Comparison of ENCODE assay signal across 8 cellular contexts in the genomic region with DNA sequence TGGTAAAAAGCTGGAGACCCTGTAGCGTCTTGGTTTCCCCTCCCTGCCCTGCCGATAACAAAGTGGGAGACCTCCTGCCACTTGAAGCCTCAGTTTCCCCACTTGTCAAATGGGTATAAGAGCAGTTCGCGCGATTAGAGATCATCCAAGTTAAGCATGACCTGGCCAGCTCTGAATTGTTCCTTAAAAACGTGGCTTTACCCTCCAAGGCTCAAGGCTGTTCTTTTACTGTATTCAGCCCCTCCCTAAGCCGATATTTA. TPM values are rescaled to one million over a fixed set of nuclear protein-coding genes. Genes with fewer than 3 reads are reported as not detected.
DNase-seq lines count a peak whose midpoint lies in the region; ATAC-seq and TF ChIP-seq lines count a peak whose summit lies in the region.

No MANE protein-coding gene starts in this region.

- H3K27ac Mint-ChIP-seq in T-helper 1 cell treated with Interleukin-12 subunit alpha and Interleukin-12 subunit beta and Interleukin-4 antibody, amounts not matched to agents 30 μg/mL and 1 μg/mL, for 36 hours: peak overlapping the region; percentile 89
- H3K27ac Mint-ChIP-seq in T-helper 17 cell: peak overlapping the region; percentile 95

- peak overlapping the region; percentile 96 for H3K4me2 ChIP-seq in smooth muscle cell

- H3F3A ChIP-seq in smooth muscle cell (ENCODE audit: low read depth): peaks cover 8% of the 10 kb centered on the region

- H3K36me3 Mint-ChIP-seq in T-helper 1 cell treated with Interleukin-12 subunit alpha and Interleukin-12 subunit beta and Interleukin-4 antibody, amounts not matched to agents 30 μg/mL and 1 μg/mL, for 36 hours (ENCODE audit: low read depth): peaks cover 18% of the 10 kb centered on the region
- no peaks in the 10 kb centered on the region for H3K36me3 Mint-ChIP-seq in T-helper 17 cell (ENCODE audit: low read depth)

- H3K36me3 ChIP-seq in smooth muscle cell (ENCODE audit: low read depth): no peaks in the 10 kb centered on the region

- 2% methylated on average over 7 of the region's 7 CpGs for WGBS in smooth muscle cell (ENCODE audit: low lambda C conversion rate)

- H3K4me3 Mint-ChIP-seq in T-helper 1 cell treated with Interleukin-12 subunit alpha and Interleukin-12 subunit beta and Interleukin-4 antibody, amounts not matched to agents 30 μg/mL and 1 μg/mL, for 36 hours: peak overlapping the region; percentile 94
- peak overlapping the region; percentile 96 for H3K4me3 Mint-ChIP-seq in T-helper 17 cell

- peak overlapping the region; percentile 37 for H3K9ac ChIP-seq in smooth muscle cell (ENCODE audit: low read depth)

- TF ChIP-seq CTCF in fibroblast of the aortic adventitia (IDR thresholded peaks at IDR 0.05; ENCODE audit: insufficient read depth, low read length) (no peak), smooth muscle cell (IDR thresholded peaks at IDR 0.05; ENCODE audit: borderline replicate concordance, insufficient read depth, poor library complexity, severe bottlenecking) (no peak)

- H4K20me1 ChIP-seq in smooth muscle cell (ENCODE audit: low read depth): peaks cover 24% of the 10 kb centered on the region

- H3K27ac ChIP-seq in smooth muscle cell (ENCODE audit: low read depth): peak overlapping the region; percentile 69

- H2AFZ ChIP-seq in smooth muscle cell (ENCODE audit: low read depth): peak overlapping the region; percentile 54

- peak overlapping the region; percentile 84 for H3K4me3 ChIP-seq in fibroblast of the aortic adventitia (ENCODE audit: low read depth, low read length)
- H3K4me3 ChIP-seq in smooth muscle cell: peak overlapping the region; percentile 82

- no peaks in the 10 kb centered on the region for H3K27me3 ChIP-seq in smooth muscle cell (ENCODE audit: low read depth)

- H3K9me3 Mint-ChIP-seq in T-helper 1 cell treated with Interleukin-12 subunit alpha and Interleukin-12 subunit beta and Interleukin-4 antibody, amounts not matched to agents 30 μg/mL and 1 μg/mL, for 36 hours: no peaks in the 10 kb centered on the region

- H3K9me3 ChIP-seq in T-helper 17 cell (ENCODE audit: control insufficient read depth, low read length, poor library complexity, severe bottlenecking) (no peaks in the 10 kb centered on the region), smooth muscle cell (replicated peaks; ENCODE audit: low read depth) (no peaks in the 10 kb centered on the region)

- H3K4me1 Mint-ChIP-seq in T-helper 1 cell treated with Interleukin-12 subunit alpha and Interleukin-12 subunit beta and Interleukin-4 antibody, amounts not matched to agents 30 μg/mL and 1 μg/mL, for 36 hours (ENCODE audit: low read depth): peaks cover 26% of the 10 kb centered on the region
- peaks cover 31% of the 10 kb centered on the region for H3K4me1 Mint-ChIP-seq in T-helper 17 cell

- DNase-seq in T-helper 1 cell (no peak), T-helper 17 cell (no peak), fibroblast of the aortic adventitia (ENCODE audit: low read depth) (no peak), smooth muscle cell (lab: John Stamatoyannopoulos, UW; ENCODE audit: unreplicated experiment) (no peak), mucosa of gallbladder (ENCODE audit: low spot score) (no peak), NCI-H128 (lab: John Stamatoyannopoulos, UW; ENCODE audit: unreplicated experiment) (no peak), epidermal melanocyte (ENCODE audit: insufficient read length, low spot score) (no peak)

- peaks cover 7% of the 10 kb centered on the region for H3K4me1 ChIP-seq in smooth muscle cell (ENCODE audit: low read depth)

- ATAC-seq in T-helper 17 cell: no peak

- peaks cover 36% of the 10 kb centered on the region for H3K79me2 ChIP-seq in smooth muscle cell (ENCODE audit: low read depth)

- H3K27me3 Mint-ChIP-seq in T-helper 1 cell treated with Interleukin-12 subunit alpha and Interleukin-12 subunit beta and Interleukin-4 antibody, amounts not matched to agents 30 μg/mL and 1 μg/mL, for 36 hours (ENCODE audit: low read depth): no peaks in the 10 kb centered on the region
- H3K27me3 Mint-ChIP-seq in T-helper 17 cell: no peaks in the 10 kb centered on the region

RNA-seq across cellular contexts. Expression of gene TNPO2, which starts 0.4 kb away (rescaled TPM):
- total RNA-seq in T-helper 17 cell (10 to 100 TPM; 48.6 to 60.0 TPM), fibroblast of the aortic adventitia (ENCODE audit: low replicate concordance) (39.4 and 57.3 TPM in 2 replicates), smooth muscle cell (43.0 and 45.4 TPM in 2 replicates), mucosa of gallbladder (65.5 TPM)
- polyA plus RNA-seq in smooth muscle cell: 8.7 and 10.7 TPM in 2 replicates

RNA-seq across cellular contexts. Expression of gene TRIR, which starts 11.2 kb away (rescaled TPM):
- total RNA-seq in T-helper 17 cell: 100 to 1,000 TPM; 176 to 185 TPM
- total RNA-seq in fibroblast of the aortic adventitia (ENCODE audit: low replicate concordance): 145 and 172 TPM in 2 replicates
- 156 and 171 TPM in 2 replicates for total RNA-seq in smooth muscle cell
- 191 and 212 TPM in 2 replicates for polyA plus RNA-seq in smooth muscle cell
- 172 TPM for total RNA-seq in mucosa of gallbladder

RNA-seq across cellular contexts. Expression of gene GET3, which starts 14.0 kb away (rescaled TPM):
- 10 to 100 TPM; 29.8 to 32.6 TPM for total RNA-seq in T-helper 17 cell
- total RNA-seq in fibroblast of the aortic adventitia (ENCODE audit: low replicate concordance): 61.2 and 84.5 TPM in 2 replicates
- total RNA-seq in smooth muscle cell: 46.8 and 51.4 TPM in 2 replicates
- polyA plus RNA-seq in smooth muscle cell: 99.6 and 106 TPM in 2 replicates
- total RNA-seq in mucosa of gallbladder: 64.8 TPM

RNA-seq across cellular contexts. Expression of gene FBXW9, which starts 26.9 kb away (rescaled TPM):
- 1 to 10 TPM; 2.9 to 3.5 TPM for total RNA-seq in T-helper 17 cell
- total RNA-seq in fibroblast of the aortic adventitia (ENCODE audit: low replicate concordance): 7.2 and 8.9 TPM in 2 replicates
- total RNA-seq in smooth muscle cell: 9.1 and 9.5 TPM in 2 replicates
- 16.7 and 17.3 TPM in 2 replicates for polyA plus RNA-seq in smooth muscle cell
- 8.9 TPM for total RNA-seq in mucosa of gallbladder

RNA-seq across cellular contexts. Expression of gene BEST2, which starts 28.3 kb away (rescaled TPM):
- total RNA-seq in T-helper 17 cell (not detected), fibroblast of the aortic adventitia (ENCODE audit: low replicate concordance) (not detected in 2 replicates), smooth muscle cell (not detected in 2 replicates), mucosa of gallbladder (not detected)
- polyA plus RNA-seq in smooth muscle cell: 0.30 TPM in 1 of 2 replicates, not detected in the other
